In genomic region chr2:238136820-238137537, GRCh38 we compare ENCODE assay signal across 11 cellular contexts. TPM values are rescaled to one million over a fixed set of nuclear protein-coding genes. Genes with fewer than 3 reads are reported as not detected.
A peak's percentile ranks its signal among the peaks of the same experiment; 100 is the strongest.
DNase-seq lines count a peak whose midpoint lies in the region; ATAC-seq, FAIRE-seq and TF ChIP-seq lines count a peak whose summit lies in the region.
"Had no signal": no experiment of that assay in that cellular context is flagged by ENCODE, and none has a peak within 500 bp of the region (broad histone marks: within the 10 kb centered on the region; RNA-seq: fewer than 3 reads in every experiment).

No MANE protein-coding gene starts in this region.

- FAIRE-seq in K562 (lab: Jason Lieb, UNC) (no peak), GM12892 (lab: Jason Lieb, UNC) (no peak)

- no peak overlapping the region for H2AFZ ChIP-seq in K562 (ENCODE audit: low read depth, low read length)

- peaks cover 3 to 23% of the 10 kb centered on the region in 2 experiments; a peak in 4 of 5 replicates for H3K27me3 ChIP-seq in K562 (ENCODE audit: control insufficient read depth in 2 of 2, insufficient read depth in 2 of 2, low read length in 2 of 2)
- no peaks in the 10 kb centered on the region for H3K27me3 ChIP-seq in right cardiac atrium (ENCODE audit: control insufficient read depth, insufficient read depth)
- H3K27me3 ChIP-seq in upper lobe of right lung = no peaks in the 10 kb centered on the region

- TF ChIP-seq POLR2A in K562 (conservative IDR thresholded peaks at IDR 0.05) = no peak
- TF ChIP-seq POLR2A in GM12892 (IDR thresholded peaks at IDR 0.05; ENCODE audit: low read depth, low read length) = no peak

- peaks cover 6 to 59% of the 10 kb centered on the region in 2 experiments; a peak in 4 of 5 replicates for H3K4me1 ChIP-seq in K562 (replicated peaks in 1 of 2; ENCODE audit: control insufficient read depth in 2 of 2, insufficient read depth in 2 of 2, low read length in 2 of 2)
- H3K4me1 ChIP-seq in right cardiac atrium (ENCODE audit: control insufficient read depth, insufficient read depth, low read length) = no peaks in the 10 kb centered on the region
- peaks cover 5% of the 10 kb centered on the region for H3K4me1 ChIP-seq in upper lobe of right lung

- H3K27ac ChIP-seq in K562 (ENCODE audit: extremely low read depth, low read depth, low read length) = no peak overlapping the region
- H3K27ac ChIP-seq in right cardiac atrium (ENCODE audit: low read length) = peak overlapping the region; percentile 33
- H3K27ac ChIP-seq in upper lobe of right lung = no peak overlapping the region

- H3K9me1 ChIP-seq in K562 (ENCODE audit: control insufficient read depth, insufficient read depth, low read length) = no peaks in the 10 kb centered on the region

- ATAC-seq in K562 = no peak
- ATAC-seq in right cardiac atrium = peak; percentile 37 to 44
- ATAC-seq in upper lobe of right lung = peak; percentile 45
- ATAC-seq in HG02870 (IDR thresholded peaks at IDR 0.05; ENCODE audit: unreplicated experiment) = no peak
- no peak for ATAC-seq in GM21447 (IDR thresholded peaks at IDR 0.05; ENCODE audit: unreplicated experiment)

- TF ChIP-seq CTCF in K562 (IDR thresholded peaks at IDR 0.05 in 2 of 3, conservative IDR thresholded peaks at IDR 0.05 in 1 of 3; ENCODE audit: insufficient read depth in 2 of 3, low read depth in 1 of 3, low read length in 3 of 3) = no peak
- no peak for TF ChIP-seq CTCF in upper lobe of right lung (IDR thresholded peaks at IDR 0.05)

- H3K9me3 ChIP-seq in K562 (replicated peaks; ENCODE audit: control insufficient read depth, insufficient read depth, low read depth, low read length) = no peaks in the 10 kb centered on the region
- H3K9me3 ChIP-seq in right cardiac atrium (ENCODE audit: control insufficient read depth, low read length) = no peaks in the 10 kb centered on the region
- no peaks in the 10 kb centered on the region for H3K9me3 ChIP-seq in upper lobe of right lung

- peaks cover 2% of the 10 kb centered on the region; the same call in 1 of the 2 replicates for H4K20me1 ChIP-seq in K562 (replicated peaks; ENCODE audit: control insufficient read depth, insufficient read depth, low read length)

- intact Hi-C loops in K562 (cut with micrococcal nuclease) = loop anchor here (10.0 kb wide), 1 partner anchor 282 kb away; the partner anchor contains the start of gene RAMP1
- intact Hi-C loops in right cardiac atrium (cut with DNase I) = no loop called here
- intact Hi-C loops in upper lobe of right lung (cut with DNase I) = no loop called here

- no peaks in the 10 kb centered on the region for H3K79me2 ChIP-seq in K562 (ENCODE audit: control insufficient read depth, insufficient read depth, low read length)

- no peak for TF ChIP-seq EP300 in K562 (IDR thresholded peaks at IDR 0.05; ENCODE audit: low read length)

- H3K4me3 ChIP-seq in K562 = no peak overlapping the region
- no peak overlapping the region for H3K4me3 ChIP-seq in right cardiac atrium (ENCODE audit: low read length)
- H3K4me3 ChIP-seq in upper lobe of right lung = no peak overlapping the region

- no peak overlapping the region for H3K4me2 ChIP-seq in K562 (ENCODE audit: insufficient read depth, low read length)

- 32% methylated on average over 13 of the region's 14 CpGs for WGBS in K562 (ENCODE audit: insufficient coverage, low coverage, missing lambda C conversion rate)
- 28% methylated on average over 14 of the region's 14 CpGs for whole genome bisulfite sequencing in right cardiac atrium

- no peak overlapping the region; a peak in 1 of 4 replicates for H3K9ac ChIP-seq in K562 (ENCODE audit: insufficient read depth in 1 of 2, low read depth in 2 of 2, low read length in 2 of 2)

- POLR2A ChIA-PET in K562 (lab: Yijun Ruan, JAX) = interaction anchor here (0.5 to 1.2 kb wide), 2 partner anchors 10 to 26 kb away, joined by 3 to 4 read pairs; no protein-coding TSS in a partner anchor

- no peak for TF ChIP-seq RAD21 in K562 (CRISPR knock-in tag; conservative IDR thresholded peaks at IDR 0.05 in 1 of 2, IDR thresholded peaks at IDR 0.05 in 1 of 2)

- no TSS peak for BruUV-seq in K562 (replicated peaks; lab: Mats Ljungman, UMichigan)

- in situ Hi-C loops in K562 (cut with MboI) = no loop called here

- peak; percentile 52 for DNase-seq in HT1080 (ENCODE audit: low read depth)
- DNase-seq in K562 (ENCODE audit: extremely low read depth in 1 of 4, low spot score in 3 of 4) = no peak
- DNase-seq in right cardiac atrium = peak; percentile 68 to 87 (median 83)
- DNase-seq in upper lobe of right lung = peak; percentile 81
- no peak for DNase-seq in GM12892 (ENCODE audit: insufficient read length)
- DNase-seq: activated naive CD4-positive, alpha-beta T cell treated with anti-CD3 and anti-CD28 coated beads, Interleukin-2, amount 50 U/mL, for 16 hours; NCI-H1092; stimulated activated CD4-positive, alpha-beta T cell treated with anti-CD3 and anti-CD28 coated beads, Interleukin-1b, Interleukin-23, amount 100 ng/mL, for 48 hours had no signal

- H3K36me3 ChIP-seq in K562 (ENCODE audit: control insufficient read depth, insufficient read depth, low read length) (no peaks in the 10 kb centered on the region), upper lobe of right lung (no peaks in the 10 kb centered on the region)

- CTCF ChIA-PET in K562 (lab: Yijun Ruan, JAX; ENCODE audit: low intra/inter-chr PET ratio) = no interaction called here

RNA-seq across cellular contexts. Expression of gene KLHL30, which starts 1.5 kb away (rescaled TPM):
- not detected in 2 replicates for total RNA-seq in HT1080 (2014; rRNA removed; shearing (Covaris generic))
- not detected in 2 replicates for polyA plus RNA-seq in HT1080 (2015; cell fraction: cytosol; rRNA removed)
- 0.09 TPM in 1 of 2 replicates, not detected in the other for polyA plus RNA-seq in HT1080 (2015; cell fraction: nucleus; rRNA removed)
- 0.21 TPM in 1 of 2 replicates, not detected in the other for total RNA-seq in K562 (2011; cell fraction: chromatin; rRNA removed; ENCODE audit: low replicate concordance)
- 0.53 and 0.67 TPM in 2 replicates for total RNA-seq in K562 (2011; cell fraction: nucleolus; rRNA removed)
- 0.07 TPM in 1 of 2 replicates, not detected in the other for total RNA-seq in K562 (2011; cell fraction: nucleoplasm; rRNA removed)
- total RNA-seq in K562 (2014; rRNA removed) = not detected in 2 replicates
- total RNA-seq in K562 (2014; rRNA removed; fragmentation: Illumina TruSeq; extraction: Trizol) = not detected in 2 replicates
- total RNA-seq in K562 (2015; rRNA removed; fragmentation: Illumina TruSeq; extraction: Trizol) = not detected in 2 replicates
- total RNA-seq in K562 (2021) = 0.04 TPM in 1 of 2 replicates, not detected in the other
- polyA plus RNA-seq in K562 (2011; rRNA removed) = 0.03 TPM in 1 of 2 replicates, not detected in the other
- 0.09 TPM in 1 of 2 replicates, not detected in the other for polyA plus RNA-seq in K562 (2011; cell fraction: cytosol; rRNA removed)
- 0.07 and 0.09 TPM in 2 replicates for polyA plus RNA-seq in K562 (2011; cell fraction: nucleus; rRNA removed)
- 0.03 and 0.06 TPM in 2 replicates for polyA plus RNA-seq in K562 (2012)
- polyA plus RNA-seq in K562 (2014; fragmentation: Illumina TruSeq; extraction: Trizol) = not detected in 2 replicates
- not detected for polyA plus RNA-seq in K562 (2014; fragmentation: Nextera tagmentation; extraction: Ambion mirVana)
- not detected in 2 replicates for polyA plus RNA-seq in K562 (2014; rRNA removed)
- polyA minus RNA-seq in K562 (2011; rRNA and poly(A)+ RNA removed) = not detected in 2 replicates
- not detected in 2 replicates for polyA minus RNA-seq in K562 (2011; cell fraction: cytosol; rRNA and poly(A)+ RNA removed)
- 0.11 and 0.13 TPM in 2 replicates for polyA minus RNA-seq in K562 (2011; cell fraction: nucleus; rRNA and poly(A)+ RNA removed)
- 10 to 100 TPM; 16.9 to 34.4 (median 23.8) TPM for total RNA-seq in right cardiac atrium
- polyA plus RNA-seq in right cardiac atrium = 15.9 TPM
- total RNA-seq in upper lobe of right lung = 0.90 TPM
- polyA plus RNA-seq in GM12892 (2012; ENCODE audit: missing spikeins) = not detected
- total RNA-seq: temporal lobe had no signal

RNA-seq across cellular contexts. Expression of gene ERFE, which starts 21.8 kb away (rescaled TPM):
- 13.1 and 15.3 TPM in 2 replicates for total RNA-seq in HT1080 (2014; rRNA removed; shearing (Covaris generic))
- polyA plus RNA-seq in HT1080 (2015; cell fraction: cytosol; rRNA removed) = 12.0 and 13.8 TPM in 2 replicates
- polyA plus RNA-seq in HT1080 (2015; cell fraction: nucleus; rRNA removed) = 16.4 and 16.6 TPM in 2 replicates
- total RNA-seq in K562 (2011; cell fraction: chromatin; rRNA removed; ENCODE audit: low replicate concordance) = 6.9 and 19.3 TPM in 2 replicates
- 14.7 and 17.0 TPM in 2 replicates for total RNA-seq in K562 (2011; cell fraction: nucleolus; rRNA removed)
- 9.9 and 10.2 TPM in 2 replicates for total RNA-seq in K562 (2011; cell fraction: nucleoplasm; rRNA removed)
- 4.1 and 5.8 TPM in 2 replicates for total RNA-seq in K562 (2014; rRNA removed)
- 2.5 and 3.7 TPM in 2 replicates for total RNA-seq in K562 (2014; rRNA removed; fragmentation: Illumina TruSeq; extraction: Trizol)
- 1.0 and 1.1 TPM in 2 replicates for total RNA-seq in K562 (2015; rRNA removed; fragmentation: Illumina TruSeq; extraction: Trizol)
- total RNA-seq in K562 (2021) = 6.5 and 6.7 TPM in 2 replicates
- 2.5 and 3.1 TPM in 2 replicates for polyA plus RNA-seq in K562 (2011; rRNA removed)
- polyA plus RNA-seq in K562 (2011; cell fraction: cytosol; rRNA removed) = 2.4 and 5.0 TPM in 2 replicates
- polyA plus RNA-seq in K562 (2011; cell fraction: nucleus; rRNA removed) = 7.7 and 15.1 TPM in 2 replicates
- 2.7 and 20.8 TPM in 2 replicates for polyA plus RNA-seq in K562 (2012)
- 5.2 and 5.4 TPM in 2 replicates for polyA plus RNA-seq in K562 (2014; fragmentation: Illumina TruSeq; extraction: Trizol)
- 1 to 10 TPM in 1 of 2 experiments, under 1 TPM in 1; 0.55 to 1.1 TPM for polyA plus RNA-seq in K562 (2014; fragmentation: Nextera tagmentation; extraction: Ambion mirVana)
- polyA plus RNA-seq in K562 (2014; rRNA removed) = 7.1 and 8.2 TPM in 2 replicates
- polyA minus RNA-seq in K562 (2011; rRNA and poly(A)+ RNA removed) = 0.18 and 0.35 TPM in 2 replicates
- polyA minus RNA-seq in K562 (2011; cell fraction: cytosol; rRNA and poly(A)+ RNA removed) = 1.0 TPM in 1 of 2 replicates, not detected in the other
- polyA minus RNA-seq in K562 (2011; cell fraction: nucleus; rRNA and poly(A)+ RNA removed) = 1.9 and 3.0 TPM in 2 replicates
- under 1 TPM in 3 of 4 donors, not detected in 1; 0.35 to 0.81 (median 0.69) TPM for total RNA-seq in right cardiac atrium
- 0.16 TPM for polyA plus RNA-seq in right cardiac atrium
- not detected for total RNA-seq in upper lobe of right lung
- not detected for polyA plus RNA-seq in GM12892 (2012; ENCODE audit: missing spikeins)

RNA-seq across cellular contexts. Expression of gene ESPNL, which starts 36.8 kb away (rescaled TPM):
- total RNA-seq in HT1080 (2014; rRNA removed; shearing (Covaris generic)) = 0.27 and 0.85 TPM in 2 replicates
- polyA plus RNA-seq in HT1080 (2015; cell fraction: cytosol; rRNA removed) = 1.2 and 1.3 TPM in 2 replicates
- 1.5 and 1.8 TPM in 2 replicates for polyA plus RNA-seq in HT1080 (2015; cell fraction: nucleus; rRNA removed)
- total RNA-seq in K562 (2011; cell fraction: chromatin; rRNA removed; ENCODE audit: low replicate concordance) = 0.30 TPM in 1 of 2 replicates, not detected in the other
- total RNA-seq in K562 (2011; cell fraction: nucleolus; rRNA removed) = 0.26 and 0.33 TPM in 2 replicates
- 0.07 TPM in 1 of 2 replicates, not detected in the other for total RNA-seq in K562 (2011; cell fraction: nucleoplasm; rRNA removed)
- total RNA-seq in K562 (2014; rRNA removed) = 0.04 and 0.09 TPM in 2 replicates
- not detected in 2 replicates for total RNA-seq in K562 (2014; rRNA removed; fragmentation: Illumina TruSeq; extraction: Trizol)
- 0.04 TPM in 2 replicates for total RNA-seq in K562 (2015; rRNA removed; fragmentation: Illumina TruSeq; extraction: Trizol)
- 0.04 and 0.09 TPM in 2 replicates for total RNA-seq in K562 (2021)
- 0.04 and 0.07 TPM in 2 replicates for polyA plus RNA-seq in K562 (2011; rRNA removed)
- polyA plus RNA-seq in K562 (2011; cell fraction: cytosol; rRNA removed) = 0.13 and 0.30 TPM in 2 replicates
- polyA plus RNA-seq in K562 (2011; cell fraction: nucleus; rRNA removed) = 0.28 and 0.55 TPM in 2 replicates
- 0.06 and 0.10 TPM in 2 replicates for polyA plus RNA-seq in K562 (2012)
- 0.03 and 0.08 TPM in 2 replicates for polyA plus RNA-seq in K562 (2014; fragmentation: Illumina TruSeq; extraction: Trizol)
- not detected for polyA plus RNA-seq in K562 (2014; fragmentation: Nextera tagmentation; extraction: Ambion mirVana)
- polyA plus RNA-seq in K562 (2014; rRNA removed) = 0.05 TPM in 1 of 2 replicates, not detected in the other
- not detected in 2 replicates for polyA minus RNA-seq in K562 (2011; rRNA and poly(A)+ RNA removed)
- polyA minus RNA-seq in K562 (2011; cell fraction: cytosol; rRNA and poly(A)+ RNA removed) = not detected in 2 replicates
- polyA minus RNA-seq in K562 (2011; cell fraction: nucleus; rRNA and poly(A)+ RNA removed) = 0.44 and 0.94 TPM in 2 replicates
- total RNA-seq in right cardiac atrium = under 1 TPM; 0.29 to 0.60 (median 0.56) TPM
- polyA plus RNA-seq in right cardiac atrium = 0.79 TPM
- 0.35 TPM for total RNA-seq in upper lobe of right lung
- 0.61 TPM for polyA plus RNA-seq in GM12892 (2012; ENCODE audit: missing spikeins)

Comparison
In these comparisons a context has a peak if more than half of its experiments do, and no peak if none do; other contexts are left out.
1. DNase-seq: peak in HT1080 (single experiment), right cardiac atrium (3 of 3) and upper lobe of right lung (single experiment); none in K562 (0 of 4) and GM12892 (single experiment).
2. ATAC-seq: peak in right cardiac atrium (2 of 2) and upper lobe of right lung (single experiment); none in K562 (single experiment), HG02870 (single experiment) and GM21447 (single experiment).